ENCODE assay signal across 22 cellular contexts in the genomic region with DNA sequence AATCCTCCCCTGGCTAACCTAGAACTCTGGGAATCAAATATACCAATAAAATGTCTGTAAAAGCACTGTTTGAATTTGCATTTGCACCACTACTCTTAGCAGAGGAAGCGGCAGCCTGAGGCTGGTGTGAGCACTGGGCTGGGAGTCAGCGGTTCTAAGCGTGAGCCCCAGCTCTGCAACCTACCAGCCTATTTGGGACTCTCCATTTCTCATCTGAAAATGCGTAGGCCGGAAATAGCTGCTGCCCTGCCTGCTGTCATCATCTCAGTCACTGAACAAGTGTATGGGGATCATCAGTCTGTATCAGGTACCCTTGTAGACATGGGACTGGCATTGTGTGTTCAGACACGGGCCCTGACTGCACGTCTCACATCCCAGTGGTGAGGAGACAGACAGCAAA.
A peak's percentile ranks its signal among the peaks of the same experiment; 100 is the strongest.
DNase-seq lines count a peak whose midpoint lies in the region; ATAC-seq, FAIRE-seq and TF ChIP-seq lines count a peak whose summit lies in the region.
"Had no signal": no experiment of that assay in that cellular context is flagged by ENCODE, and none has a peak within 500 bp of the region (broad histone marks: within the 10 kb centered on the region; RNA-seq: fewer than 3 reads in every experiment).

No MANE protein-coding gene starts in this region.

- no peak overlapping the region for H3K14ac ChIP-seq in trophoblast cell (ENCODE audit: low read length)

- no peak overlapping the region for H3K27ac ChIP-seq in coronary artery
- H3K27ac ChIP-seq in trophoblast cell (ENCODE audit: low read depth, low read length): no peak overlapping the region
- H3K27ac ChIP-seq: HL-60 had no signal

- intact Hi-C loops in Right ventricle myocardium inferior (cut with DNase I) (no loop called here), left ventricle myocardium superior (cut with micrococcal nuclease) (no loop called here)

- no peaks in the 10 kb centered on the region for H3K27me3 ChIP-seq in trophoblast cell (ENCODE audit: insufficient read depth, low read length)
- H3K27me3 ChIP-seq: BLaER1 treated with 17β-estradiol and CSF1 and Interleukin-3, amounts not matched to agents 10 nM and 100 nM had no signal

- FAIRE-seq in urothelium cell line (lab: Jason Lieb, UNC): peak; percentile 77
- FAIRE-seq: GM12878, GM19239, H54 had no signal

- H3K4me1 ChIP-seq in trophoblast cell (ENCODE audit: control insufficient read depth in 1 of 2, insufficient read depth in 2 of 2, low read length in 2 of 2): no peaks in the 10 kb centered on the region

- H4K91ac ChIP-seq in trophoblast cell (ENCODE audit: low read depth, low read length): no peak overlapping the region

- H2BK120ac ChIP-seq in trophoblast cell (ENCODE audit: insufficient read depth, low read length, poor library complexity): no peak overlapping the region

- H3K9ac ChIP-seq in trophoblast cell (ENCODE audit: low read length): peak overlapping the region; percentile 53
- H3K9ac ChIP-seq: BLaER1 treated with 17β-estradiol and CSF1 and Interleukin-3, amounts not matched to agents 10 nM and 100 nM had no signal

- no peak overlapping the region for H4K12ac ChIP-seq in trophoblast cell (ENCODE audit: low read depth, low read length)

- peaks cover 25% of the 10 kb centered on the region for H3K9me3 ChIP-seq in trophoblast cell (ENCODE audit: insufficient read depth, low read depth, low read length)
- H3K9me3 ChIP-seq: BLaER1 treated with 17β-estradiol and CSF1 and Interleukin-3, amounts not matched to agents 10 nM and 100 nM had no signal

- TF ChIP-seq CTCF in coronary artery (IDR thresholded peaks at IDR 0.05): no peak

- no peaks in the 10 kb centered on the region for H3K79me1 ChIP-seq in trophoblast cell (ENCODE audit: low read length)

- no peak overlapping the region for H2AFZ ChIP-seq in trophoblast cell (ENCODE audit: insufficient read depth, low read length, poor library complexity)
- H2AFZ ChIP-seq: GM23338 had no signal

- DNase-seq in Right ventricle myocardium inferior (ENCODE audit: missing footprints): peak; percentile 11
- no peak for DNase-seq in left ventricle myocardium superior
- peak; percentile 19 for DNase-seq in coronary artery (ENCODE audit: low spot score)
- no peak for DNase-seq in trophoblast cell
- DNase-seq in urothelium cell line (ENCODE audit: low spot score): no peak
- no peak for DNase-seq in HUDEP-2 (lab: John Stamatoyannopoulos, UW; ENCODE audit: unreplicated experiment in 76 of 76)
- DNase-seq: CD8-positive, alpha-beta memory T cell; COR-L47; DMS 273 treated with DMSO at 0.1 percent for 48 hours; DMS53; DND-41; EL; HCEC 1CT; IMR-90 had no signal

- H2BK12ac ChIP-seq in trophoblast cell (ENCODE audit: low read length): no peak overlapping the region

- ATAC-seq in Right ventricle myocardium inferior: no peak
- no peak for ATAC-seq in left ventricle myocardium superior
- no peak for ATAC-seq in GM18868 (IDR thresholded peaks at IDR 0.05; ENCODE audit: unreplicated experiment)
- ATAC-seq in GM21717 (IDR thresholded peaks at IDR 0.05; ENCODE audit: unreplicated experiment): no peak
- ATAC-seq: GM12878, GM23338 had no signal

- H3K4me2 ChIP-seq in trophoblast cell (ENCODE audit: low read length): no peak overlapping the region
- H3K4me2 ChIP-seq: GM23338 had no signal

- H3K4me3 ChIP-seq in coronary artery (no peak overlapping the region), trophoblast cell (ENCODE audit: low read depth, low read length) (no peak overlapping the region)
- H3K4me3 ChIP-seq: BLaER1 treated with 17β-estradiol and CSF1 and Interleukin-3, amounts not matched to agents 10 nM and 100 nM; GM12878; GM23338 had no signal

- no peaks in the 10 kb centered on the region for H3K79me2 ChIP-seq in trophoblast cell (ENCODE audit: control insufficient read depth, insufficient read depth, low read length, poor library complexity)

- H2BK5ac ChIP-seq in trophoblast cell (ENCODE audit: low read depth, low read length, poor library complexity): no peak overlapping the region

- H3K23ac ChIP-seq in trophoblast cell (ENCODE audit: low read length): no peak overlapping the region

- no peak overlapping the region for H2AK5ac ChIP-seq in trophoblast cell (ENCODE audit: low read length)

- H3K4ac ChIP-seq in trophoblast cell (ENCODE audit: low read depth, low read length): no peak overlapping the region

- H3K36me3 ChIP-seq in trophoblast cell (ENCODE audit: control insufficient read depth in 1 of 2, insufficient read depth in 2 of 2, low read length in 2 of 2): no peaks in the 10 kb centered on the region
- H3K36me3 ChIP-seq: BLaER1 treated with 17β-estradiol and CSF1 and Interleukin-3, amounts not matched to agents 10 nM and 100 nM had no signal

- no peak overlapping the region for H3K18ac ChIP-seq in trophoblast cell (ENCODE audit: low read length)

- no CpG with 5 or more reads among the region's 7 CpGs for WGBS in trophoblast cell (ENCODE audit: extremely low coverage, insufficient coverage, insufficient read length)

- H4K8ac ChIP-seq in trophoblast cell (ENCODE audit: low read depth, low read length): no peak overlapping the region

Comparison
In these comparisons a context has a peak if more than half of its experiments do, and no peak if none do; other contexts are left out.
1. DNase-seq: peak in Right ventricle myocardium inferior (single experiment) and coronary artery (single experiment); none in left ventricle myocardium superior (single experiment), trophoblast cell (0 of 2), urothelium cell line (single experiment) and HUDEP-2 (0 of 76).